Comparison of ENCODE assay signal across 1 cellular context in the genomic region with DNA sequence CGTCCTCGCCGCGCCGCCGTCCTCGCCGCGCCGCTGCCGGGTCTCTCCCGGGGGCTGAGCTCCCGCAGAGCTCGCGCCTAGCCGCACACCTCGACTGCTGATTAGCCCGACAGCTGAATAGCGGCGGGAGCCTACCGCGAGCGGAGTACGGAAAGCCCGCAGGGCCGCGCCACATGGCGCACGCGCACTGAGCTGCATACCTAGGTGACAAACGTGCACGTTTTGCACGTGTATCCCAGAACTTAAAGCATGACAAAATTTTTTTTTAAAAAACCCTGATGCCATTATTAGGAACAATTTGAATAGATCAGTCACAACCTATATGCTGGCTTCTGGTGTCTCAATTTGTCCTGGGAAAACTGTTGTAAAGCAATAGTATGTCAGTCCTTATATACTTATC.
TF ChIP-seq lines count a peak whose summit lies in the region.

A gene with protein sequence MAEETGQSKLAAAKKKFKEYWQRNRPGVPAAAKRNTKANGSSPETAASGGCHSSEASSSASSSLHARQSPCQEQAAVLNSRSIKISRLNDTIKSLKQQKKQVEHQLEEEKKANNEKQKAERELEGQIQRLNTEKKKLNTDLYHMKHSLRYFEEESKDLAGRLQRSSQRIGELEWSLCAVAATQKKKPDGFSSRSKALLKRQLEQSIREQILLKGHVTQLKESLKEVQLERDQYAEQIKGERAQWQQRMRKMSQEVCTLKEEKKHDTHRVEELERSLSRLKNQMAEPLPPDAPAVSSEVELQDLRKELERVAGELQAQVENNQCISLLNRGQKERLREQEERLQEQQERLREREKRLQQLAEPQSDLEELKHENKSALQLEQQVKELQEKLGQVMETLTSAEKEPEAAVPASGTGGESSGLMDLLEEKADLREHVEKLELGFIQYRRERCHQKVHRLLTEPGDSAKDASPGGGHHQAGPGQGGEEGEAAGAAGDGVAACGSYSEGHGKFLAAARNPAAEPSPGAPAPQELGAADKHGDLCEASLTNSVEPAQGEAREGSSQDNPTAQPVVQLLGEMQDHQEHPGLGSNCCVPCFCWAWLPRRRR (minus strand): TSS at position 122 of the 400 bp plus-strand sequence. CDS start 48,117 bp downstream, outside the sequence.

TF ChIP-seq in H1, 55 proteins besides CTCF, POLR2A, EP300 and RAD21 (continued from another document):
- TF ChIP-seq, protein P1, sequence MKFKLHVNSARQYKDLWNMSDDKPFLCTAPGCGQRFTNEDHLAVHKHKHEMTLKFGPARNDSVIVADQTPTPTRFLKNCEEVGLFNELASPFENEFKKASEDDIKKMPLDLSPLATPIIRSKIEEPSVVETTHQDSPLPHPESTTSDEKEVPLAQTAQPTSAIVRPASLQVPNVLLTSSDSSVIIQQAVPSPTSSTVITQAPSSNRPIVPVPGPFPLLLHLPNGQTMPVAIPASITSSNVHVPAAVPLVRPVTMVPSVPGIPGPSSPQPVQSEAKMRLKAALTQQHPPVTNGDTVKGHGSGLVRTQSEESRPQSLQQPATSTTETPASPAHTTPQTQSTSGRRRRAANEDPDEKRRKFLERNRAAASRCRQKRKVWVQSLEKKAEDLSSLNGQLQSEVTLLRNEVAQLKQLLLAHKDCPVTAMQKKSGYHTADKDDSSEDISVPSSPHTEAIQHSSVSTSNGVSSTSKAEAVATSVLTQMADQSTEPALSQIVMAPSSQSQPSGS (IDR thresholded peaks at IDR 0.05; ENCODE audit: low read length): no peak
- TF ChIP-seq TAF1 (IDR thresholded peaks at IDR 0.05; ENCODE audit: low read depth, low read length): peak; percentile 54; the same call in 1 of the 2 replicates
- TF ChIP-seq, protein P2, sequence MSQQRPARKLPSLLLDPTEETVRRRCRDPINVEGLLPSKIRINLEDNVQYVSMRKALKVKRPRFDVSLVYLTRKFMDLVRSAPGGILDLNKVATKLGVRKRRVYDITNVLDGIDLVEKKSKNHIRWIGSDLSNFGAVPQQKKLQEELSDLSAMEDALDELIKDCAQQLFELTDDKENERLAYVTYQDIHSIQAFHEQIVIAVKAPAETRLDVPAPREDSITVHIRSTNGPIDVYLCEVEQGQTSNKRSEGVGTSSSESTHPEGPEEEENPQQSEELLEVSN (IDR thresholded peaks at IDR 0.05): peak; percentile 97
- 0 out of 2 replicates have a peak, but pooled peaks have one; percentile 22 for TF ChIP-seq TBP (IDR thresholded peaks at IDR 0.05; ENCODE audit: low read depth, low read length)
